ENCODE assay signal across 1 cellular context in the genomic region with DNA sequence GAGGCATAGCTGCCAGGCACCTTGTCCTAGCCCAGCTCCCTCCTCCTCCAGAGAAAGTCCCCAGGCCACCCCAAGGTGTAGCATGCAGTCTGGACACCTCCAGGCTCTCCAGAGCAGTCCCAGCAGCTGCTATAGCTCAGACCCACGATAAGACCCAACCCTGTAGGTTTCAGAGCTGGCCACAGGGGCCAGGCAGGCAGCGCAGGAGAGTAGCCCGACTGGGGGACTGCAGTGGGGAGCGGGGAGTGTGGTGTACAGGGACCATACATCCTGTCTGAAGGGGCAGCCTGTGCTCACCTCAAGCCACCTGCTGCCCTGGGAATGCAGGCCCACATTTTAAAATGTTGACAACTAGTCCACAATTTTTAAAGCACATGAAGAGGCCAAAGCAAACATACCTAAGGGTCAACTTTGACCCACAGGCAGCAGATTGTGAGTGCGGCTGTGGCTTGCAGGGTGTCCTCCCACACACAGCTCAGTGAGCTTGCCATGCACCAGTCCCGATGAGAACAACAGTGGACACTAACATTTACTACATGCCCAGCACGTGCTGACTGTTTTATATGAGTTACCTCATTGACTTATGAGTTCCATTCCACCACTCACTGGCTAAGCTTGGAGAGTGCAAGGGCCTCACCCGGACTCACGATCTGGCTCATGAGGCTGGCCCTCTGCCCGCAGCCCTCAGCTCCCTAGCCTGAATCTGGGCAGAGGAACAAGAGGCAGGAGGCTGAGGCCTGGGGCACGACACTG.
TF ChIP-seq lines count a peak whose summit lies in the region.

No MANE protein-coding gene starts in this region.

TF ChIP-seq in SK-N-SH, 30 proteins besides CTCF, POLR2A, EP300 and RAD21 (continued from another document):
- no peak for TF ChIP-seq YY1 (IDR thresholded peaks at IDR 0.05; ENCODE audit: low read depth)
- TF ChIP-seq TAF1 (IDR thresholded peaks at IDR 0.05; ENCODE audit: borderline replicate concordance, low read depth, low read length), result no peak
- TF ChIP-seq RXRA (IDR thresholded peaks at IDR 0.05; ENCODE audit: borderline replicate concordance, low read depth), result no peak
- TF ChIP-seq, protein P1, sequence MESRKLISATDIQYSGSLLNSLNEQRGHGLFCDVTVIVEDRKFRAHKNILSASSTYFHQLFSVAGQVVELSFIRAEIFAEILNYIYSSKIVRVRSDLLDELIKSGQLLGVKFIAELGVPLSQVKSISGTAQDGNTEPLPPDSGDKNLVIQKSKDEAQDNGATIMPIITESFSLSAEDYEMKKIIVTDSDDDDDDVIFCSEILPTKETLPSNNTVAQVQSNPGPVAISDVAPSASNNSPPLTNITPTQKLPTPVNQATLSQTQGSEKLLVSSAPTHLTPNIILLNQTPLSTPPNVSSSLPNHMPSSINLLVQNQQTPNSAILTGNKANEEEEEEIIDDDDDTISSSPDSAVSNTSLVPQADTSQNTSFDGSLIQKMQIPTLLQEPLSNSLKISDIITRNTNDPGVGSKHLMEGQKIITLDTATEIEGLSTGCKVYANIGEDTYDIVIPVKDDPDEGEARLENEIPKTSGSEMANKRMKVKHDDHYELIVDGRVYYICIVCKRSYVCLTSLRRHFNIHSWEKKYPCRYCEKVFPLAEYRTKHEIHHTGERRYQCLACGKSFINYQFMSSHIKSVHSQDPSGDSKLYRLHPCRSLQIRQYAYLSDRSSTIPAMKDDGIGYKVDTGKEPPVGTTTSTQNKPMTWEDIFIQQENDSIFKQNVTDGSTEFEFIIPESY (IDR thresholded peaks at IDR 0.05; ENCODE audit: borderline replicate concordance, low read depth), result no peak
- no peak for TF ChIP-seq SIN3A (IDR thresholded peaks at IDR 0.05; ENCODE audit: borderline replicate concordance, low read depth, low read length)
TF ChIP-seq in SK-N-SH: peak in this region for 0.
